8 cellular contexts compared by ENCODE assay signal in the genomic region with DNA sequence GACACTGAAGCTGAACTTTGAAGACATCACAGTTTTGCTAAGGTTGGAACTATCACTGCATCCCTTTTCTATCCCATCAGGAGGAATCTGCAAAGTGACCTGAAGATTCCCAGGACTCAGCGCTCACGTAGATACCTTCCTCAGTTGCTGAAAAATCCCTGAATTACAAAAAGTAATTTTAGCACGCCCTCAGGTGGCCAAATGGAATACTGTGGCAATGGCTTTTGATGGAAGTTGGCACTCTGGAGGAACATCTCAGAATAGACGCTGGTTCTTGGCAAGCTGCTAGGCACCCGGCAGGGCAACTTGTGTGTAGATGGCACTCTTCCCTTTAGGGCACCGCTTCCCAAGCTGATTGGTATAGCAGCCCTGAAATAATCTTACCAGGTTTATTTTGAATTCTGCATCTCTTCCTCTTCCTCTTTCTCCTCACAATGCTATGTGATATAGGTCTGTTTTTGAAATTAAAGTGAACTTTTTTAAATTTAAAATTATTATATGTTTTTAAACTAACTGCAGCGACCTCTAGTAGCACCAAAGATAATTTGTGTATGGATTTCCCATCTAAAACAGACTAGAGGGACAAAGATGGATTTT. TPM values are rescaled to one million over a fixed set of nuclear protein-coding genes. Genes with fewer than 3 reads are reported as not detected.
DNase-seq lines count a peak whose midpoint lies in the region; ATAC-seq and TF ChIP-seq lines count a peak whose summit lies in the region.

No MANE protein-coding gene starts in this region.

- H2AFZ ChIP-seq in GM23248 = peak overlapping the region; percentile 78
- H2AFZ ChIP-seq in OCI-LY7 (ENCODE audit: low read length) = no peak overlapping the region

- POLR2A ChIA-PET in CD8-positive, alpha-beta memory T cell (lab: Charles Lee) = no interaction called here
- POLR2A ChIA-PET in OCI-LY7 (lab: Charles Lee) = interaction anchor here (0.6 kb wide), 1 partner anchor 11 kb away, joined by 4 read pairs; no protein-coding TSS in a partner anchor

- peak overlapping the region in 5 of 7 donors; percentile 6 to 73 (median 26) for H3K4me3 Mint-ChIP-seq in CD8-positive, alpha-beta memory T cell
- peak overlapping the region; percentile 55 for H3K4me3 Mint-ChIP-seq in stimulated activated naive CD8-positive, alpha-beta T cell treated with anti-CD3 and anti-CD28 coated beads, Interleukin-15, Interleukin-2, amounts not matched to agents 100 ng/mL and 50 ng/mL, for 24 hours

- no peaks in the 10 kb centered on the region for H3K36me3 ChIP-seq in CD8-positive, alpha-beta memory T cell (ENCODE audit: insufficient read depth, low read length)
- H3K36me3 ChIP-seq in GM23248 (ENCODE audit: low read depth) (no peaks in the 10 kb centered on the region), OCI-LY7 (ENCODE audit: insufficient read depth, low read length) (no peaks in the 10 kb centered on the region)

- ATAC-seq in left colon = peak; percentile 60
- no peak for ATAC-seq in GM21737 (IDR thresholded peaks at IDR 0.05; ENCODE audit: unreplicated experiment)
- no peak for ATAC-seq in HG02759 (IDR thresholded peaks at IDR 0.05; ENCODE audit: unreplicated experiment)

- no peaks in the 10 kb centered on the region for H3K4me1 ChIP-seq in CD8-positive, alpha-beta memory T cell (ENCODE audit: insufficient read depth, low read length)
- no peaks in the 10 kb centered on the region for H3K4me1 ChIP-seq in GM23248 (ENCODE audit: insufficient read depth)
- no peaks in the 10 kb centered on the region for H3K4me1 ChIP-seq in OCI-LY7 (ENCODE audit: insufficient read depth, low read length, poor library complexity, severe bottlenecking)

- intact Hi-C loops in OCI-LY7 (cut with micrococcal nuclease; ENCODE audit: unreplicated experiment) (no loop called here), left colon (cut with DNase I, micrococcal nuclease) (no loop called here)

- H3K27ac Mint-ChIP-seq in CD8-positive, alpha-beta memory T cell = no peak overlapping the region
- no peak overlapping the region for H3K27ac Mint-ChIP-seq in stimulated activated naive CD8-positive, alpha-beta T cell treated with anti-CD3 and anti-CD28 coated beads, Interleukin-15, Interleukin-2, amounts not matched to agents 100 ng/mL and 50 ng/mL, for 24 hours

- no peaks in the 10 kb centered on the region for H3K9me3 Mint-ChIP-seq in CD8-positive, alpha-beta memory T cell
- H3K9me3 Mint-ChIP-seq in stimulated activated naive CD8-positive, alpha-beta T cell treated with anti-CD3 and anti-CD28 coated beads, Interleukin-15, Interleukin-2, amounts not matched to agents 100 ng/mL and 50 ng/mL, for 24 hours = no peaks in the 10 kb centered on the region

- H3K9ac ChIP-seq in GM23248 = 0 out of 2 replicates have a peak overlapping the region, but pooled peaks have one; percentile 33

- no peaks in the 10 kb centered on the region for H4K20me1 ChIP-seq in GM23248 (ENCODE audit: insufficient read depth)
- H4K20me1 ChIP-seq in OCI-LY7 (ENCODE audit: insufficient read depth, low read length) = no peaks in the 10 kb centered on the region

- CTCF ChIA-PET in CD8-positive, alpha-beta memory T cell (lab: Charles Lee) = no interaction called here
- CTCF ChIA-PET in OCI-LY7 (lab: Charles Lee; ENCODE audit: unreplicated experiment) = no interaction called here

- H3K9me2 ChIP-seq in GM23248 (ENCODE audit: insufficient read depth) (no peaks in the 10 kb centered on the region), OCI-LY7 (ENCODE audit: insufficient read depth, low read length) (no peaks in the 10 kb centered on the region)

- H3K4me3 ChIP-seq in CD8-positive, alpha-beta memory T cell (ENCODE audit: low read length) = no peak overlapping the region
- H3K4me3 ChIP-seq in GM23248 (peak overlapping the region; percentile 65), OCI-LY7 (ENCODE audit: low read depth, low read length, poor library complexity, severe bottlenecking) (no peak overlapping the region)

- peak overlapping the region; percentile 78 for H3K4me2 ChIP-seq in GM23248 (ENCODE audit: unreplicated experiment)
- H3K4me2 ChIP-seq in OCI-LY7 (ENCODE audit: low read length) = no peak overlapping the region

- in situ Hi-C loops in GM23248 (cut with MboI) = no loop called here

- H3K27me3 ChIP-seq in CD8-positive, alpha-beta memory T cell (ENCODE audit: insufficient read depth, low read length, poor library complexity, severe bottlenecking) = no peaks in the 10 kb centered on the region
- 0 out of 2 replicates have a peak, but pooled peaks cover 4% of the 10 kb centered on the region for H3K27me3 ChIP-seq in GM23248 (replicated peaks; ENCODE audit: insufficient read depth)

- TF ChIP-seq CTCF in OCI-LY7 (conservative IDR thresholded peaks at IDR 0.05; ENCODE audit: low read length) = peak; percentile 51

- no peaks in the 10 kb centered on the region for H3F3A ChIP-seq in GM23248 (ENCODE audit: insufficient read depth)

- H3K4me1 Mint-ChIP-seq in CD8-positive, alpha-beta memory T cell = no peaks in the 10 kb centered on the region
- H3K4me1 Mint-ChIP-seq in stimulated activated naive CD8-positive, alpha-beta T cell treated with anti-CD3 and anti-CD28 coated beads, Interleukin-15, Interleukin-2, amounts not matched to agents 100 ng/mL and 50 ng/mL, for 24 hours (ENCODE audit: low read depth) = no peaks in the 10 kb centered on the region

- H3K79me2 ChIP-seq in GM23248 (ENCODE audit: insufficient read depth) (no peaks in the 10 kb centered on the region), OCI-LY7 (ENCODE audit: insufficient read depth, low read depth, low read length) (no peaks in the 10 kb centered on the region)

- no peak for DNase-seq in CD8-positive, alpha-beta memory T cell
- peak; percentile 55 for DNase-seq in GM23248
- peak; percentile 1 for DNase-seq in OCI-LY7 (ENCODE audit: low spot score)
- peak; percentile 2 for DNase-seq in brain pericyte (ENCODE audit: low read depth, low spot score)
- peak in 1 of 2 donors; percentile 32 for DNase-seq in left colon

- H3K9me3 ChIP-seq in CD8-positive, alpha-beta memory T cell (ENCODE audit: low read length) = no peaks in the 10 kb centered on the region
- no peaks in the 10 kb centered on the region for H3K9me3 ChIP-seq in GM23248 (ENCODE audit: low read depth)
- H3K9me3 ChIP-seq in OCI-LY7 (ENCODE audit: low read length) = no peaks in the 10 kb centered on the region

- no TSS peak for BruUV-seq in OCI-LY7 (replicated peaks; lab: Mats Ljungman, UMichigan)

- no peaks in the 10 kb centered on the region for H3K36me3 Mint-ChIP-seq in CD8-positive, alpha-beta memory T cell
- H3K36me3 Mint-ChIP-seq in stimulated activated naive CD8-positive, alpha-beta T cell treated with anti-CD3 and anti-CD28 coated beads, Interleukin-15, Interleukin-2, amounts not matched to agents 100 ng/mL and 50 ng/mL, for 24 hours (ENCODE audit: low read depth) = no peaks in the 10 kb centered on the region

- H3K27ac ChIP-seq in CD8-positive, alpha-beta memory T cell (ENCODE audit: low read depth, low read length) = no peak overlapping the region
- H3K27ac ChIP-seq in GM23248 (no peak overlapping the region), OCI-LY7 (ENCODE audit: low read depth, low read length, poor library complexity, severe bottlenecking) (no peak overlapping the region)

- peaks cover 16 to 19% of the 10 kb centered on the region in 2 donors for H3K27me3 Mint-ChIP-seq in CD8-positive, alpha-beta memory T cell
- H3K27me3 Mint-ChIP-seq in stimulated activated naive CD8-positive, alpha-beta T cell treated with anti-CD3 and anti-CD28 coated beads, Interleukin-15, Interleukin-2, amounts not matched to agents 100 ng/mL and 50 ng/mL, for 24 hours = peaks cover 19% of the 10 kb centered on the region

- WGBS in GM23248 (ENCODE audit: low coverage in 1 of 2, low lambda C conversion rate in 2 of 2, missing lambda C conversion rate in 2 of 2), 2 experiments = 0 to 5% methylated on average over 5 to 7 of the region's 7 CpGs

RNA-seq across cellular contexts. Expression of gene ESX1, which starts 16.3 kb away (rescaled TPM):
- not detected for total RNA-seq in CD8-positive, alpha-beta memory T cell
- polyA plus RNA-seq in CD8-positive, alpha-beta memory T cell = not detected
- total RNA-seq in GM23248 (2014; rRNA removed; shearing (Covaris generic)) = not detected in 2 replicates
- not detected in 2 replicates for polyA plus RNA-seq in GM23248 (2016; fragmentation: Nextera tagmentation; extraction: Ambion mirVana)
- total RNA-seq in OCI-LY7 (2014; rRNA removed; shearing (Covaris generic)) = not detected in 2 replicates
- total RNA-seq in OCI-LY7 (2022) = not detected in 2 replicates
- total RNA-seq in left colon = not detected

Comparison
In these comparisons a context has a peak if more than half of its experiments do, and no peak if none do; other contexts are left out.
1. DNase-seq: peak in GM23248 (single experiment), OCI-LY7 (single experiment) and brain pericyte (single experiment); none in CD8-positive, alpha-beta memory T cell (0 of 5).